ENCODE assay signal across 20 cellular contexts in the genomic region with DNA sequence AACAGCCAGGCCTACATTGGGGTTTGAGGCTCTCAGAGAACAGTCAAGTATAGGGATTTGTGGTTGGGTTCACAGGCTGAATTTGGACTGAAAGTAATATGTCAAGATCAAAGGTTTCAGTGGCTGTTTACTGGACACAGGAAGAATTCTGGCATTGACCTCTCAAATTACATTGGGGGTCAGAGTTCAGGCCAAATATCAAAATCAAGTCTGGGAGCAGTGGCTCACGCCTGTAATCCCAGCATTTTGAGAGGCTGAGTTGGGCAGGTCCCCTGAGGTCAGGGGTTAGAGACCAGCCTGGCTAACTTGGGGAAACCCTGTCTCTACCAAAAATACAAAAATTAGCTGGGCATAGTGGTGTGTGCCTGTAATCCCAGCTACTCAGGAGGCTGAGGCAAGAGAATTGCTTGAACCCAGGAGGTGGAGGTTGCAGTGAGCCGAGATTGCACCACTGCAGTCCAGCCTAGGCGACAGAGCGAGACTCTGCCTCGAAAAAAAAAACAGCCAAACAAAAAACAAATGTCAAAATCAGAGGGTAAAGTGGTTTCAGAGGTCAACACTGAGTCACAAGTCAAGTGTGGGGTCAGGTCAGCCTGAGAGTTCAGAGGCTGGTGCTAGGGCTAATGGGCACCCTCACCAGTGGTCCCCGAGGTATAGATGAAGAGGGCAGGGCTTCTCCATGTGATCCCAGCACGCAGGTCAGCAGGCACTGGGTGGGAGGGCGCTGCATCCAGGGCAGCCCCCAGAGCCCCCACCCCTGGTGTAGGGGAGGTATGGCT.
"Had no signal": no experiment of that assay in that cellular context is flagged by ENCODE, and none has a peak within 500 bp of the region (broad histone marks: within the 10 kb centered on the region; RNA-seq: fewer than 3 reads in every experiment).

No MANE protein-coding gene starts in this region.

- FAIRE-seq: urothelium cell line had no signal

- H3K4me3 Mint-ChIP-seq: activated naive CD8-positive, alpha-beta T cell; stimulated activated memory B cell treated with anti-CD40 and anti-IgM and Interleukin-4, amounts not matched to agents 10 μg/mL and 1 μg/mL and 100 μg/mL, for 72 hours; T-helper 2 cell treated with Interferon-gamma antibody and Interleukin-4, amounts not matched to agents 5 μg/mL and 100 μg/mL, for 36 hours had no signal

- H2AFZ ChIP-seq: hepatocyte had no signal

- H3K4me3 ChIP-seq: colonic mucosa, esophagus muscularis mucosa, hepatocyte, tibial artery had no signal

- H3K4me1 ChIP-seq: colonic mucosa had no signal

- H3K27ac ChIP-seq: colonic mucosa, esophagus muscularis mucosa, hepatocyte, tibial artery had no signal

- H3K27ac Mint-ChIP-seq: activated naive CD8-positive, alpha-beta T cell; stimulated activated memory B cell treated with anti-CD40 and anti-IgM and Interleukin-4, amounts not matched to agents 10 μg/mL and 1 μg/mL and 100 μg/mL, for 72 hours; T-helper 2 cell treated with Interferon-gamma antibody and Interleukin-4, amounts not matched to agents 5 μg/mL and 100 μg/mL, for 36 hours had no signal

- H3K27me3 ChIP-seq: colonic mucosa, esophagus muscularis mucosa, hepatocyte, tibial artery had no signal

- DNase-seq: activated CD4-positive, alpha-beta T cell treated with anti-CD3 and anti-CD28 coated beads, Interleukin-2, amount 50 U/mL, for 1 hour; activated effector memory CD4-positive, alpha-beta T cell treated with Interleukin-2 at 50 U/mL for 16 hours; activated T-cell treated with anti-CD3 and anti-CD28 coated beads for 4 hours; amniotic stem cell; caudate nucleus; colonic mucosa; islet precursor cell; mammary epithelial cell; naive B cell; stimulated activated CD4-positive, alpha-beta T cell treated with anti-CD3 and anti-CD28 coated beads, Interleukin-12 subunit alpha, Interleukin-12 subunit beta, amount 100 ng/mL, for 4 hours; stimulated activated CD4-positive, alpha-beta T cell treated with anti-CD3 and anti-CD28 coated beads, Interleukin-2, amount 100 ng/mL, for 24 hours; SW 1271; tibial artery had no signal

- ATAC-seq: activated CD4-positive, CD25-positive, alpha-beta regulatory T cell treated with anti-CD3 and anti-CD28 coated beads, Interleukin-2, amount 50 U/mL, for 24 hours; stimulated activated memory B cell treated with anti-CD40 and anti-IgM and Interleukin-4, amounts not matched to agents 10 μg/mL and 1 μg/mL and 100 μg/mL, for 72 hours had no signal

- H3K4me2 ChIP-seq: hepatocyte had no signal

- H3K27me3 Mint-ChIP-seq: activated naive CD8-positive, alpha-beta T cell; naive B cell; stimulated activated memory B cell treated with anti-CD40 and anti-IgM and Interleukin-4, amounts not matched to agents 10 μg/mL and 1 μg/mL and 100 μg/mL, for 72 hours had no signal

- H3K36me3 ChIP-seq: colonic mucosa had no signal

- H3K9me3 ChIP-seq: colonic mucosa, esophagus muscularis mucosa, tibial artery had no signal
